21 cellular contexts compared by ENCODE assay signal in the genomic region with DNA sequence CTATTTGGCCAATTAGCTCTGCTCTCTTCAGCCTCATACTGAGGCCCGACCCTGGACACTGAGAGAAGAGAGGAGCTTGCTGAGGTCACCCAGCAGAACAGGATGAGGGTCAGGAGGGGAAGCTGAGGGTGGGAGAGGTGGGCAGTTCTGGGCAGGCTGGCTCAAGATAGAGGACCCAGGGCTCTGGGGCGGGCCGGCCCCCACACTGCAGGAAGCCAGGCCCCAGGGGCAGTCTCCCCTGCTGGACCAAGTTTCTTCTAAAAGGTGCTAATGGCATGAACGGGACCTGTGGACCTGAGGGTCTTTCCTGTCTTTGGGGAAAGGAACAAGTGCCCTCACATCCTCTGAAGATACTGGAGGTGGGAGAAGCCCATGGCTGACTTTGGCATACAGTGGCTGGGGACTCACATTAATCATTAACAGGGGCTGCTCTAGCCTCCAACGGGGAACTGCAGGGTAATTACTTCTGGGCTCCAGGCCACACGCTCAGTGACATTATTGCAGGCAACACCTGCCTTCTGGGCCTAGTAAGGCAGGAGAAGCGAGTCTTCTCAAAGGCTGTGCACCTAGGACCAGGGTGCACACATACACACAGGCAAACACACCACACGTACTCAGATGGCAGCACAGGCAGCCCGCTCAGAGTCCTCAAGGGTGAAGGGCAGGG. TPM values are rescaled to one million over a fixed set of nuclear protein-coding genes. Genes with fewer than 3 reads are reported as not detected.
DNase-seq lines count a peak whose midpoint lies in the region; ATAC-seq, FAIRE-seq and TF ChIP-seq lines count a peak whose summit lies in the region.
"Had no signal": no experiment of that assay in that cellular context is flagged by ENCODE, and none has a peak within 500 bp of the region (broad histone marks: within the 10 kb centered on the region; RNA-seq: fewer than 3 reads in every experiment).

No MANE protein-coding gene starts in this region.

- H3K27ac ChIP-seq in Peyer's patch, result no peak overlapping the region
- no peak overlapping the region for H3K27ac ChIP-seq in HepG2 (ENCODE audit: extremely low read length, insufficient read depth, low read length)
- H3K27ac ChIP-seq: vagina had no signal

- no peak overlapping the region for H3K4me3 Mint-ChIP-seq in Caco-2 (ENCODE audit: unreplicated experiment)
- H3K4me3 Mint-ChIP-seq: activated CD4-positive, alpha-beta memory T cell treated with anti-CD3 and anti-CD28 coated beads for 36 hours; activated naive CD4-positive, alpha-beta T cell treated with anti-CD3 and anti-CD28 coated beads, Interleukin-2, amount 10 ng/mL, durations not matched to agents 7 days and 5 days; neural crest cell; T-helper 1 cell treated with Interleukin-12 subunit alpha and Interleukin-12 subunit beta and Interleukin-4 antibody, amounts not matched to agents 30 μg/mL and 1 μg/mL, for 36 hours had no signal

- intact Hi-C loops in Caco-2 (cut with micrococcal nuclease; ENCODE audit: unreplicated experiment), result no loop called here
- intact Hi-C loops in HepG2 (cut with micrococcal nuclease; ENCODE audit: unreplicated experiment), result no loop called here

- ATAC-seq in HepG2, result peak; percentile 92
- ATAC-seq in HG03045 (IDR thresholded peaks at IDR 0.05; ENCODE audit: unreplicated experiment), result no peak
- ATAC-seq in HG02588 (IDR thresholded peaks at IDR 0.05; ENCODE audit: unreplicated experiment), result no peak
- ATAC-seq: K562 had no signal

- no TSS peak for BruUV-seq in Caco-2 (replicated peaks; lab: Mats Ljungman, UMichigan)
- BruUV-seq in HepG2 (replicated peaks; lab: Mats Ljungman, UMichigan), result no TSS peak

- no peaks in the 10 kb centered on the region for H3K9me3 Mint-ChIP-seq in Caco-2 (ENCODE audit: unreplicated experiment)
- H3K9me3 Mint-ChIP-seq: activated CD4-positive, alpha-beta memory T cell treated with anti-CD3 and anti-CD28 coated beads for 36 hours; activated naive CD4-positive, alpha-beta T cell treated with anti-CD3 and anti-CD28 coated beads, Interleukin-2, amount 10 ng/mL, durations not matched to agents 7 days and 5 days; neural crest cell; T-helper 1 cell treated with Interleukin-12 subunit alpha and Interleukin-12 subunit beta and Interleukin-4 antibody, amounts not matched to agents 30 μg/mL and 1 μg/mL, for 36 hours had no signal

- no peaks in the 10 kb centered on the region; the same call in 1 of the 2 replicates for H3K27me3 ChIP-seq in Caco-2 (replicated peaks; ENCODE audit: control insufficient read depth, insufficient read depth, low read length)
- H3K27me3 ChIP-seq in Peyer's patch, result no peaks in the 10 kb centered on the region
- peaks cover 4 to 53% of the 10 kb centered on the region in 2 experiments; a peak in 4 of 5 replicates for H3K27me3 ChIP-seq in HepG2 (ENCODE audit: control insufficient read depth in 1 of 2, insufficient read depth in 2 of 2, low read length in 2 of 2)
- H3K27me3 ChIP-seq: vagina had no signal

- no peaks in the 10 kb centered on the region for H3K79me2 ChIP-seq in HepG2 (ENCODE audit: insufficient read depth, low read length)

- H3K36me3 ChIP-seq in Caco-2 (ENCODE audit: control insufficient read depth, insufficient read depth, low read length), result no peaks in the 10 kb centered on the region
- no peaks in the 10 kb centered on the region for H3K36me3 ChIP-seq in Peyer's patch
- H3K36me3 ChIP-seq in HepG2 (replicated peaks in 1 of 2; ENCODE audit: control insufficient read depth in 1 of 2, insufficient read depth in 2 of 2, low read length in 2 of 2), result no peaks in the 10 kb centered on the region
- H3K36me3 ChIP-seq: vagina had no signal

- H2AFZ ChIP-seq in HepG2 (ENCODE audit: low read length), result no peak overlapping the region

- in situ Hi-C loops in HepG2 (cut with HindIII; ENCODE audit: extremely low pct_ligation_motif_present, low pct_unique_long_range_greater_than_20kb), result no loop called here

- no peaks in the 10 kb centered on the region for H3K9me3 ChIP-seq in Caco-2
- no peaks in the 10 kb centered on the region for H3K9me3 ChIP-seq in Peyer's patch
- H3K9me3 ChIP-seq in HepG2 (ENCODE audit: low read length), result no peaks in the 10 kb centered on the region
- H3K9me3 ChIP-seq: vagina had no signal

- POLR2A ChIA-PET in Caco-2 (lab: Charles Lee) (no interaction called here), HepG2 (lab: Yijun Ruan, JAX) (no interaction called here)

- CTCF ChIA-PET in Caco-2 (lab: Charles Lee), result no interaction called here
- CTCF ChIA-PET in HepG2 (lab: Yijun Ruan, JAX; ENCODE audit: low intra/inter-chr PET ratio, low total read pairs), result no interaction called here

- no peak overlapping the region for H3K4me3 ChIP-seq in Caco-2 (ENCODE audit: low read depth, low read length)
- no peak overlapping the region for H3K4me3 ChIP-seq in Peyer's patch
- H3K4me3 ChIP-seq in HepG2 (replicated peaks in 1 of 3; ENCODE audit: insufficient read depth in 1 of 3, low read depth in 2 of 3, low read length in 3 of 3), result no peak overlapping the region
- H3K4me3 ChIP-seq: K562, vagina had no signal

- 0 out of 2 replicates have a peak, but pooled peaks cover 2% of the 10 kb centered on the region for H4K20me1 ChIP-seq in HepG2 (ENCODE audit: insufficient read depth, low read length)

- H3K36me3 Mint-ChIP-seq in Caco-2 (ENCODE audit: insufficient read depth, unreplicated experiment), result no peaks in the 10 kb centered on the region
- H3K36me3 Mint-ChIP-seq: activated CD4-positive, alpha-beta memory T cell treated with anti-CD3 and anti-CD28 coated beads for 36 hours; activated naive CD4-positive, alpha-beta T cell treated with anti-CD3 and anti-CD28 coated beads, Interleukin-2, amount 10 ng/mL, durations not matched to agents 7 days and 5 days had no signal

- peaks cover 12% of the 10 kb centered on the region for H3K4me1 Mint-ChIP-seq in Caco-2 (ENCODE audit: low read depth, unreplicated experiment)
- H3K4me1 Mint-ChIP-seq: activated naive CD4-positive, alpha-beta T cell treated with anti-CD3 and anti-CD28 coated beads, Interleukin-2, amount 10 ng/mL, durations not matched to agents 7 days and 5 days had no signal

- no peak for TF ChIP-seq CTCF in Caco-2 (IDR thresholded peaks at IDR 0.05; ENCODE audit: insufficient read depth in 1 of 2, low read depth in 1 of 2, low read length in 1 of 2, severe bottlenecking in 1 of 2, unreplicated experiment in 1 of 2)
- TF ChIP-seq CTCF in Peyer's patch (IDR thresholded peaks at IDR 0.05), result peak in 3 of 6 experiments; percentile 17 to 22 (median 20)
- TF ChIP-seq CTCF in HepG2 (CRISPR knock-in tag; IDR thresholded peaks at IDR 0.05), result no peak

- peak; percentile 57 to 60 for DNase-seq in Caco-2
- peak; percentile 85 for DNase-seq in NCI-H1092 treated with DMSO at 0.1 percent for 48 hours (lab: John Stamatoyannopoulos, UW)
- DNase-seq in Peyer's patch, result peak in 2 of 3 donors; percentile 72 to 74
- DNase-seq in HepG2 (ENCODE audit: low spot score), result peak; percentile 51
- no peak for DNase-seq in stimulated activated CD4-positive, alpha-beta T cell treated with anti-CD3 and anti-CD28 coated beads, Interleukin-15, amount 100 ng/mL, for 24 hours
- DNase-seq in NCI-H226, result no peak
- DNase-seq: activated CD4-positive, alpha-beta memory T cell treated with anti-CD3 and anti-CD28 coated beads for 36 hours; activated naive CD4-positive, alpha-beta T cell treated with anti-CD3 and anti-CD28 coated beads, Interleukin-2, amount 10 ng/mL, durations not matched to agents 7 days and 5 days; activated T-cell treated with anti-CD3 and anti-CD28 coated beads, Interleukin-2, amount 50 U/mL, for 1 hour; anterior cingulate cortex; DMS79 treated with DMSO at 0.1 percent for 48 hours; glutamatergic neuron; Right ventricle myocardium superior had no signal

- peak; percentile 66 for FAIRE-seq in HepG2 (lab: Jason Lieb, UNC)
- FAIRE-seq: K562 had no signal

- WGBS in HepG2 (ENCODE audit: low lambda C conversion rate), result 7% methylated on average over 4 of the region's 9 CpGs

- H3K4me1 ChIP-seq in Caco-2 (peaks cover 7% of the 10 kb centered on the region), Peyer's patch (peaks cover 0 to 15% (median 0%) of the 10 kb centered on the region in 4 donors), HepG2 (ENCODE audit: insufficient read depth, low read length) (peaks cover 12% of the 10 kb centered on the region; the same call in 1 of the 2 replicates)
- H3K4me1 ChIP-seq: vagina had no signal

- no peak for TF ChIP-seq POLR2A in Peyer's patch (IDR thresholded peaks at IDR 0.05)
- no peak for TF ChIP-seq POLR2A in HepG2 (IDR thresholded peaks at IDR 0.05; ENCODE audit: insufficient read depth in 1 of 2, low read depth in 2 of 2, low read length in 2 of 2)

- H3K27me3 Mint-ChIP-seq in Caco-2 (ENCODE audit: insufficient read depth, unreplicated experiment), result no peaks in the 10 kb centered on the region

- peak overlapping the region; percentile 33; the same call in 1 of the 2 replicates for H3K4me2 ChIP-seq in HepG2 (ENCODE audit: low read depth, low read length)

- TF ChIP-seq EP300 in HepG2 (IDR thresholded peaks at IDR 0.05; ENCODE audit: low read depth in 2 of 2, low read length in 2 of 2) (no peak), HepG2 (CRISPR knock-in tag; IDR thresholded peaks at IDR 0.05; ENCODE audit: borderline replicate concordance) (no peak)

- no peak for TF ChIP-seq RAD21 in HepG2 (CRISPR knock-in tag; IDR thresholded peaks at IDR 0.05)

- no peak overlapping the region for H3K27ac Mint-ChIP-seq in Caco-2 (ENCODE audit: unreplicated experiment)
- H3K27ac Mint-ChIP-seq: activated CD4-positive, alpha-beta memory T cell treated with anti-CD3 and anti-CD28 coated beads for 36 hours; activated naive CD4-positive, alpha-beta T cell treated with anti-CD3 and anti-CD28 coated beads, Interleukin-2, amount 10 ng/mL, durations not matched to agents 7 days and 5 days; T-helper 1 cell treated with Interleukin-12 subunit alpha and Interleukin-12 subunit beta and Interleukin-4 antibody, amounts not matched to agents 30 μg/mL and 1 μg/mL, for 36 hours had no signal

- no peak overlapping the region for H3K9ac ChIP-seq in HepG2 (ENCODE audit: insufficient read depth, low read depth, low read length)

RNA-seq across cellular contexts. Expression of a gene that starts 10.6 kb away (rescaled TPM):
- total RNA-seq in Caco-2 (2022) (0.16 and 0.29 TPM in 2 replicates), Peyer's patch (under 1 TPM in 2 of 4 donors, not detected in 2; 0.18 to 0.85 TPM), HepG2 (2016; rRNA removed; fragmentation: Illumina TruSeq; extraction: Trizol) (not detected in 2 replicates)
- not detected in 2 replicates for total RNA-seq in HepG2 (2016; cell fraction: cytosol; rRNA removed; fragmentation: Illumina TruSeq; extraction: Trizol; ENCODE audit: low read depth)
- total RNA-seq in HepG2 (2016; cell fraction: insoluble cytoplasmic fraction; rRNA removed; fragmentation: Illumina TruSeq; extraction: Trizol), result not detected in 2 replicates
- not detected in 2 replicates for total RNA-seq in HepG2 (2016; cell fraction: membrane; rRNA removed; fragmentation: Illumina TruSeq; extraction: Trizol)
- not detected in 2 replicates for total RNA-seq in HepG2 (2016; cell fraction: nucleus; rRNA removed; fragmentation: Illumina TruSeq; extraction: Trizol)
- polyA plus RNA-seq in HepG2 (2011; rRNA removed), result not detected in 2 replicates
- polyA plus RNA-seq in HepG2 (2011; cell fraction: cytosol; rRNA removed), result not detected in 2 replicates
- not detected in 2 replicates for polyA plus RNA-seq in HepG2 (2011; cell fraction: nucleus; rRNA removed)
- polyA plus RNA-seq in HepG2 (2012), result not detected in 2 replicates
- polyA plus RNA-seq in HepG2 (2016; cell fraction: cytosol; fragmentation: Illumina TruSeq; extraction: Trizol; ENCODE audit: low read depth), result not detected in 2 replicates
- not detected in 2 replicates for polyA plus RNA-seq in HepG2 (2016; cell fraction: insoluble cytoplasmic fraction; fragmentation: Illumina TruSeq; extraction: Trizol; ENCODE audit: low read depth)
- not detected in 2 replicates for polyA plus RNA-seq in HepG2 (2016; cell fraction: membrane; fragmentation: Illumina TruSeq; extraction: Trizol; ENCODE audit: low read depth)
- polyA plus RNA-seq in HepG2 (2016; cell fraction: nucleus; fragmentation: Illumina TruSeq; extraction: Trizol; ENCODE audit: insufficient read depth, low read depth), result not detected in 2 replicates
- polyA minus RNA-seq in HepG2 (2011; rRNA and poly(A)+ RNA removed; ENCODE audit: low replicate concordance), result 0.05 TPM in 1 of 2 replicates, not detected in the other
- not detected in 2 replicates for polyA minus RNA-seq in HepG2 (2011; cell fraction: cytosol; rRNA and poly(A)+ RNA removed)
- polyA minus RNA-seq in HepG2 (2011; cell fraction: nucleus; rRNA and poly(A)+ RNA removed), result not detected in 2 replicates
- total RNA-seq: activated CD4-positive, alpha-beta memory T cell treated with anti-CD3 and anti-CD28 coated beads for 36 hours; fibroblast of lung; K562; liver had no signal
- polyA plus RNA-seq: fibroblast of lung, K562, liver had no signal

Comparison
In these comparisons a context has a peak if more than half of its experiments do, and no peak if none do; other contexts are left out.
1. DNase-seq: peak in Caco-2 (2 of 2), NCI-H1092 treated with DMSO at 0.1 percent for 48 hours (single experiment), Peyer's patch (2 of 3) and HepG2 (single experiment); none in stimulated activated CD4-positive, alpha-beta T cell treated with anti-CD3 and anti-CD28 coated beads, Interleukin-15, amount 100 ng/mL, for 24 hours (single experiment) and NCI-H226 (single experiment).